Comparison of ENCODE assay signal across 12 cellular contexts in the genomic region with DNA sequence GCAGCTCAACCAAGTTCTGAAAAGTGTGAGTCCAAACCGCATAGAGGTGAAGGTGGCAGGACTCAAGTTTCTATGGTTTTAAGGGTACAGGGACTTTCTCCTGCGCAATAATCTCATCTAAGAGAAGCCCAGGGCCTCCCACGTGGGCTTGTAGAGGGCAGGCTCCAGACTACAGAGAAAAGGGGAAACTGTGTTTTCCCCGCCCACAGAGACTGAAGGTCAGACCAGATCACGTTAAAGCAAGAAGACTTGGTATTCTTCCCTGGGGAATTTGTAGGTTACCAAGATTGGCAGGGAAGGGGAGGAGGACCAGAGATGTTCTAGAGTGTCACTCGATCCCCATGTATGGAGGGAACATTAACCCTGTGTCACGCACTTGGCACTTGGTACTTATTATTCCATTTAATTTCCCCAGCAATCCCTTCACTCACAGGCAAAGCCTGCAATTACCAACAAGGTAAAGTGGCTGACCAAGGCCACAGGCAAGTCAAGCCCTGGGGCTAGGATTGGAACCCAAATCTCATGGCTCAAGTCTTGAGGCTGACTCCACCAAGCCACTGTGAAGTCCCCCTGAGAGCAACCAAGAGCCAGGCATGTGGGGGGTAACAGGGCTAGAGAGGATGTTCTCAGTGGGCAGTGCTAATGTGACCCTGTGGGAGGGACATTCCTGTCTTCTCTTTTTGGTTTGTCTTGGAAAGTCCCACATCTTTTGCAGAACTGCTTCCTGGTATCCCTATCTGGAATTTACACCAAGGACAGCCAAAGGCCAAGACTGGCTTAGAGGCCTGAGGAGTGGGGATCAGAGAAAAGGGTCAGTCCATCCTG. TPM values are rescaled to one million over a fixed set of nuclear protein-coding genes. Genes with fewer than 3 reads are reported as not detected.
DNase-seq lines count a peak whose midpoint lies in the region; ATAC-seq and TF ChIP-seq lines count a peak whose summit lies in the region.
"Had no signal": no experiment of that assay in that cellular context is flagged by ENCODE, and none has a peak within 500 bp of the region (broad histone marks: within the 10 kb centered on the region; RNA-seq: fewer than 3 reads in every experiment).

No MANE protein-coding gene starts in this region.

- H3K4me1 Mint-ChIP-seq in activated naive CD8-positive, alpha-beta T cell treated with anti-CD3 and anti-CD28 coated beads for 36 hours, result peaks cover 34% of the 10 kb centered on the region

- WGBS in ovary, 3 donors, result 67 to 70% (median 69%) methylated on average over 7 of the region's 7 CpGs

- TF ChIP-seq EP300 in ovary (IDR thresholded peaks at IDR 0.05), result no peak

- no peak for TF ChIP-seq POLR2A in ovary (IDR thresholded peaks at IDR 0.05)

- DNase-seq in CD1c-positive myeloid dendritic cell (ENCODE audit: extremely low spot score), result peak; percentile 90
- DNase-seq in activated naive CD8-positive, alpha-beta T cell treated with anti-CD3 and anti-CD28 coated beads for 36 hours, result peak; percentile 33
- DNase-seq in NCI-H1436 treated with DMSO at 0.1 percent for 48 hours (lab: John Stamatoyannopoulos, UW), result no peak
- no peak for DNase-seq in ovary
- DNase-seq in DMS53 treated with DMSO at 0.1 percent for 48 hours (lab: John Stamatoyannopoulos, UW; ENCODE audit: unreplicated experiment), result no peak
- no peak for DNase-seq in EL
- DNase-seq: activated CD4-positive, alpha-beta T cell treated with anti-CD3 and anti-CD28 coated beads for 48 hours; DND-41 had no signal

- no peak overlapping the region for H3K4me3 Mint-ChIP-seq in activated naive CD8-positive, alpha-beta T cell treated with anti-CD3 and anti-CD28 coated beads for 36 hours
- H3K4me3 Mint-ChIP-seq: nephron had no signal

- H3K27ac Mint-ChIP-seq in activated naive CD8-positive, alpha-beta T cell treated with anti-CD3 and anti-CD28 coated beads for 36 hours, result peak overlapping the region; percentile 51

- no peak for TF ChIP-seq CTCF in ovary (IDR thresholded peaks at IDR 0.05)

- peaks cover 4% of the 10 kb centered on the region for H3K9me3 Mint-ChIP-seq in activated naive CD8-positive, alpha-beta T cell treated with anti-CD3 and anti-CD28 coated beads for 36 hours
- H3K9me3 Mint-ChIP-seq: nephron had no signal

- H3K36me3 Mint-ChIP-seq in activated naive CD8-positive, alpha-beta T cell treated with anti-CD3 and anti-CD28 coated beads for 36 hours, result peaks cover 1% of the 10 kb centered on the region

- no peak overlapping the region for H3K4me3 ChIP-seq in ovary

- H3K9me3 ChIP-seq in ovary, result no peaks in the 10 kb centered on the region

- intact Hi-C loops in ovary (cut with DNase I), result no loop called here

- peaks cover 32% of the 10 kb centered on the region for H3K27me3 Mint-ChIP-seq in activated naive CD8-positive, alpha-beta T cell treated with anti-CD3 and anti-CD28 coated beads for 36 hours

- ATAC-seq in GM19397 (IDR thresholded peaks at IDR 0.05; ENCODE audit: unreplicated experiment), result peak; percentile 68
- ATAC-seq in HG03196 (IDR thresholded peaks at IDR 0.05; ENCODE audit: unreplicated experiment), result peak; percentile 79

- no peak overlapping the region for H3K27ac ChIP-seq in ovary
- H3K27ac ChIP-seq: KMS-11 had no signal

- no peaks in the 10 kb centered on the region for H3K36me3 ChIP-seq in ovary

- H3K4me1 ChIP-seq in ovary (ENCODE audit: insufficient read depth), result peaks cover 4% of the 10 kb centered on the region

- H3K27me3 ChIP-seq in ovary, result no peaks in the 10 kb centered on the region

RNA-seq across cellular contexts. Expression of a gene that starts 18.3 kb away (rescaled TPM):
- 10 to 100 TPM; 18.8 to 19.4 TPM for total RNA-seq in activated naive CD8-positive, alpha-beta T cell treated with anti-CD3 and anti-CD28 coated beads for 36 hours
- total RNA-seq in ovary, result 10 to 100 TPM in 5 of 7 donors, 1 to 10 TPM in 2; 7.2 to 45.1 (median 22.8) TPM
- 10 to 100 TPM in 1 of 2 donors, 1 to 10 TPM in 1; 7.6 to 23.0 TPM for polyA plus RNA-seq in ovary

Comparison
In these comparisons a context has a peak if more than half of its experiments do, and no peak if none do; other contexts are left out.
1. DNase-seq: peak in CD1c-positive myeloid dendritic cell (single experiment) and activated naive CD8-positive, alpha-beta T cell treated with anti-CD3 and anti-CD28 coated beads for 36 hours (single experiment); none in NCI-H1436 treated with DMSO at 0.1 percent for 48 hours (single experiment), ovary (0 of 5), DMS53 treated with DMSO at 0.1 percent for 48 hours (single experiment) and EL (single experiment).